Comparison of ENCODE assay signal across 35 cellular contexts in the genomic region with DNA sequence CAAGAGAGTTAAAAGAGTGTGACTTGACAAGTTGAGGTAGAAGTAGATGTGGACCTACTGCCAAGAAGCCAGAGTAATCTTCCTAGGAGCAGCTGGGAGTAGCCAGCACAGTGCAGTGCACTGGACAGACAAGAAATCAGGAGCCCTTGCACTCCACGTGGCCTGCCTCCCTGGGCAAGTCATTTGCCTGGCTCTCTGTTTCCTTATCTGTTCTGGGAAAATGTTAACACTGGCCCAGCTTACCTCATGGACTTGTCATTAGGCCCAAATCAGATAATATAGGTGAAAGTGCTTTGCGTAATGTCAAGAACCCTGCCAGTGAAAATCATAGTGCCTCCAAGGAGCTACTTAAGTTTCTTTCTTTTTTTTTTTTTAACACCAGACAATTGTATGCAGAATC. TPM values are rescaled to one million over a fixed set of nuclear protein-coding genes. Genes with fewer than 3 reads are reported as not detected.
DNase-seq lines count a peak whose midpoint lies in the region; ATAC-seq, FAIRE-seq and TF ChIP-seq lines count a peak whose summit lies in the region.
"Had no signal": no experiment of that assay in that cellular context is flagged by ENCODE, and none has a peak within 500 bp of the region (broad histone marks: within the 10 kb centered on the region; RNA-seq: fewer than 3 reads in every experiment).

No MANE protein-coding gene starts in this region.

- no peak overlapping the region for H3K27ac ChIP-seq in upper lobe of right lung
- H3K27ac ChIP-seq: 22Rv1, ascending aorta, coronary artery, gastroesophageal sphincter, hepatocyte, neutrophil, psoas muscle, transverse colon, VCaP had no signal

- intact Hi-C loops in upper lobe of right lung (cut with DNase I) = no loop called here

- H3K27me3 ChIP-seq in mucosa of stomach (ENCODE audit: control insufficient read depth, insufficient read depth, low read length) = no peaks in the 10 kb centered on the region
- H3K27me3 ChIP-seq in upper lobe of right lung = no peaks in the 10 kb centered on the region
- H3K27me3 ChIP-seq: ascending aorta; BLaER1 treated with 17β-estradiol and CSF1 and Interleukin-3, amounts not matched to agents 10 nM and 100 nM; gastroesophageal sphincter; hepatocyte; neutrophil; transverse colon had no signal

- TF ChIP-seq CTCF in upper lobe of right lung (IDR thresholded peaks at IDR 0.05) = no peak

- H3K27me3 Mint-ChIP-seq in activated naive CD8-positive, alpha-beta T cell = no peaks in the 10 kb centered on the region
- no peaks in the 10 kb centered on the region for H3K27me3 Mint-ChIP-seq in activated naive CD8-positive, alpha-beta T cell treated with anti-CD3 and anti-CD28 coated beads, Interleukin-2, amount 50 U/mL, for 24 hours
- H3K27me3 Mint-ChIP-seq: activated T-helper 17 cell treated with anti-CD3 and anti-CD28 coated beads, Interleukin-2, amount 50 U/mL, for 72 hours had no signal

- H3K36me3 ChIP-seq in mucosa of stomach (ENCODE audit: control insufficient read depth, insufficient read depth, low read length) (no peaks in the 10 kb centered on the region), upper lobe of right lung (no peaks in the 10 kb centered on the region)
- H3K36me3 ChIP-seq: BLaER1 treated with 17β-estradiol and CSF1 and Interleukin-3, amounts not matched to agents 10 nM and 100 nM; HAP-1; neutrophil; transverse colon had no signal

- peak overlapping the region; percentile 48 for H3K9ac ChIP-seq in mucosa of stomach (ENCODE audit: low read length)

- peaks cover 28% of the 10 kb centered on the region for H3K4me1 Mint-ChIP-seq in activated naive CD8-positive, alpha-beta T cell (ENCODE audit: low read depth)
- H3K4me1 Mint-ChIP-seq in activated naive CD8-positive, alpha-beta T cell treated with anti-CD3 and anti-CD28 coated beads, Interleukin-2, amount 50 U/mL, for 24 hours = peaks cover 19% of the 10 kb centered on the region

- no peaks in the 10 kb centered on the region for H3K9me3 Mint-ChIP-seq in activated naive CD8-positive, alpha-beta T cell (ENCODE audit: low read depth)
- no peaks in the 10 kb centered on the region for H3K9me3 Mint-ChIP-seq in activated naive CD8-positive, alpha-beta T cell treated with anti-CD3 and anti-CD28 coated beads, Interleukin-2, amount 50 U/mL, for 24 hours
- H3K9me3 Mint-ChIP-seq: activated T-helper 17 cell treated with anti-CD3 and anti-CD28 coated beads, Interleukin-2, amount 50 U/mL, for 72 hours; endodermal cell had no signal

- ATAC-seq in activated naive CD8-positive, alpha-beta T cell treated with anti-CD3 and anti-CD28 coated beads, Interleukin-2, amount 50 U/mL, for 24 hours = no peak
- peak; percentile 76 for ATAC-seq in upper lobe of right lung
- ATAC-seq: activated T-helper 17 cell treated with anti-CD3 and anti-CD28 coated beads, Interleukin-2, amount 50 U/mL, for 72 hours; gastroesophageal sphincter; psoas muscle; sciatic nerve had no signal

- peak overlapping the region; percentile 25 for H3K27ac Mint-ChIP-seq in activated naive CD8-positive, alpha-beta T cell
- H3K27ac Mint-ChIP-seq in activated naive CD8-positive, alpha-beta T cell treated with anti-CD3 and anti-CD28 coated beads, Interleukin-2, amount 50 U/mL, for 24 hours = no peak overlapping the region
- H3K27ac Mint-ChIP-seq: activated T-helper 17 cell treated with anti-CD3 and anti-CD28 coated beads, Interleukin-2, amount 50 U/mL, for 72 hours; endodermal cell had no signal

- H3K4me3 ChIP-seq in mucosa of stomach (ENCODE audit: low read length) (no peak overlapping the region), upper lobe of right lung (no peak overlapping the region)
- H3K4me3 ChIP-seq: ascending aorta; BLaER1 treated with 17β-estradiol and CSF1 and Interleukin-3, amounts not matched to agents 10 nM and 100 nM; coronary artery; gastroesophageal sphincter; HAP-1; hepatocyte; psoas muscle; transverse colon had no signal

- DNase-seq in activated naive CD8-positive, alpha-beta T cell treated with anti-CD3 and anti-CD28 coated beads, Interleukin-2, amount 50 U/mL, for 24 hours = no peak
- peak; percentile 43 for DNase-seq in fibroblast of gingiva (ENCODE audit: low read depth)
- no peak for DNase-seq in upper lobe of right lung
- DNase-seq in T-helper 1 cell = no peak
- DNase-seq in HTR-8/SVneo (ENCODE audit: insufficient read length, low spot score) = no peak
- DNase-seq in GM03348 (ENCODE audit: low spot score) = no peak
- DNase-seq: activated CD4-positive, alpha-beta T cell treated with anti-CD3 and anti-CD28 coated beads for 4 hours; activated naive CD4-positive, alpha-beta T cell treated with anti-CD3 and anti-CD28 coated beads, Interleukin-2, amount 50 U/mL, for 16 hours; caudate nucleus; endodermal cell; Kasumi-1; NCI-H146; NCI-H2107; NCI-H748 treated with DMSO at 0.1 percent for 48 hours; psoas muscle; stimulated activated CD4-positive, alpha-beta T cell treated with anti-CD3 and anti-CD28 coated beads, Interleukin-12 subunit alpha, Interleukin-12 subunit beta, amount 100 ng/mL, for 4 hours; stimulated activated CD4-positive, alpha-beta T cell treated with anti-CD3 and anti-CD28 coated beads, Interleukin-4, amount 100 ng/mL, for 1 hour; SW 1271; T1000; transverse colon had no signal

- H3K9me3 ChIP-seq in mucosa of stomach (ENCODE audit: control insufficient read depth, low read length) (no peaks in the 10 kb centered on the region), upper lobe of right lung (no peaks in the 10 kb centered on the region)
- H3K9me3 ChIP-seq: ascending aorta; BLaER1 treated with 17β-estradiol and CSF1 and Interleukin-3, amounts not matched to agents 10 nM and 100 nM; gastroesophageal sphincter; HAP-1; neutrophil; psoas muscle; transverse colon had no signal

- H3K4me1 ChIP-seq in mucosa of stomach (ENCODE audit: control insufficient read depth, insufficient read depth, low read length) (peaks cover 47% of the 10 kb centered on the region), upper lobe of right lung (peaks cover 33% of the 10 kb centered on the region)

- no peaks in the 10 kb centered on the region for H3K36me3 Mint-ChIP-seq in activated naive CD8-positive, alpha-beta T cell
- H3K36me3 Mint-ChIP-seq in activated naive CD8-positive, alpha-beta T cell treated with anti-CD3 and anti-CD28 coated beads, Interleukin-2, amount 50 U/mL, for 24 hours (ENCODE audit: low read depth) = no peaks in the 10 kb centered on the region

- FAIRE-seq in HTR-8/SVneo (lab: Jason Lieb, UNC) = no peak

- H3K4me3 Mint-ChIP-seq in activated naive CD8-positive, alpha-beta T cell = no peak overlapping the region
- H3K4me3 Mint-ChIP-seq in activated naive CD8-positive, alpha-beta T cell treated with anti-CD3 and anti-CD28 coated beads, Interleukin-2, amount 50 U/mL, for 24 hours = no peak overlapping the region
- H3K4me3 Mint-ChIP-seq: activated T-helper 17 cell treated with anti-CD3 and anti-CD28 coated beads, Interleukin-2, amount 50 U/mL, for 72 hours; endodermal cell had no signal

RNA-seq across cellular contexts. Expression of a gene that starts 19.2 kb away (rescaled TPM):
- 49.8 TPM for total RNA-seq in upper lobe of right lung

RNA-seq across cellular contexts. Expression of a gene that starts 45.2 kb away (rescaled TPM):
- not detected for total RNA-seq in upper lobe of right lung
- total RNA-seq: activated T-helper 17 cell treated with anti-CD3 and anti-CD28 coated beads, Interleukin-2, amount 50 U/mL, for 72 hours; ascending aorta; endodermal cell; G401; gastroesophageal sphincter; hepatocyte; myocyte; transverse colon had no signal

RNA-seq across cellular contexts. Expression of a gene that starts 59.5 kb away (rescaled TPM):
- not detected for total RNA-seq in upper lobe of right lung
- total RNA-seq: activated T-helper 17 cell treated with anti-CD3 and anti-CD28 coated beads, Interleukin-2, amount 50 U/mL, for 72 hours; ascending aorta; G401; hepatocyte; myocyte; psoas muscle; sciatic nerve; transverse colon had no signal
